In the genomic region with DNA sequence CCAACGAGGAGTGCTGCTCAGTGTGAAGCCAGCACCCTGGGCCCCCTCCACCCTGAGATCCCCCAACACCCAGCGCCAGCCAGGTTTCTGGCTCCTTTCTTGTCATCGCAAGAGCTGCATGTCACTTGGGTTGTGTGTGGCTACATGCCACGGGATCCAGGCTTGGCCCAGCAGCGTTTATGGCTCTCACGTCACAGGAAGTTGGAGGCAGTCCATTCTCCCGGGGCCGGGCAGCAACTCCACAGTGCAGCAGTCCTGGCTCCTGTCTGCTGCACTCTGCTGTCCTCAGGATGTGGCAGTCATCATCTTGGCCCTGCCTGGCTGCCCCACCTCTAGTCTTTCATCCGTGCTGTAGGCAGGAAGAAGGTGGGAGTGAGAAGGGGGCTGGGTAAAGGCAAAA, we compare ENCODE assay signal across 14 cellular contexts. TPM values are rescaled to one million over a fixed set of nuclear protein-coding genes. Genes with fewer than 3 reads are reported as not detected.
A peak's percentile ranks its signal among the peaks of the same experiment; 100 is the strongest.
DNase-seq lines count a peak whose midpoint lies in the region; TF ChIP-seq lines count a peak whose summit lies in the region.
"Had no signal": no experiment of that assay in that cellular context is flagged by ENCODE, and none has a peak within 500 bp of the region (broad histone marks: within the 10 kb centered on the region; RNA-seq: fewer than 3 reads in every experiment).

No MANE protein-coding gene starts in this region.

- no peaks in the 10 kb centered on the region for H3K9me3 Mint-ChIP-seq in osteocyte (ENCODE audit: unreplicated experiment)
- H3K9me3 Mint-ChIP-seq: nephron progenitor cell had no signal

- H3K27me3 ChIP-seq in brain microvascular endothelial cell (replicated peaks) (no peaks in the 10 kb centered on the region), left ventricle myocardium inferior (ENCODE audit: low read depth) (no peaks in the 10 kb centered on the region), transverse colon (no peaks in the 10 kb centered on the region)
- H3K27me3 ChIP-seq: hepatocyte, MG63 had no signal

- TF ChIP-seq POLR2A in transverse colon (IDR thresholded peaks at IDR 0.05), result no peak

- in situ Hi-C loops in brain microvascular endothelial cell (cut with HindIII; ENCODE audit: low pct_ligation_motif_present, low sequenced_read_pairs), result no loop called here
- in situ Hi-C loops in transverse colon (cut with MboI; ENCODE audit: low pct_ligation_motif_present in 1 of 4, low pct_unique_long_range_greater_than_20kb in 1 of 4, low sequenced_read_pairs in 3 of 4), result no loop called here

- DNase-seq in HCEC 1CT (peak; percentile 14), brain microvascular endothelial cell (peak; percentile 21), left ventricle myocardium inferior (peak; percentile 78), transverse colon (peak; percentile 66), RPMI8226 (no peak), A172 (ENCODE audit: low spot score) (no peak), osteocyte (ENCODE audit: extremely low spot score, unreplicated experiment) (no peak)
- DNase-seq: H7; MG63; nephron progenitor cell; NK-92 treated with Interleukin-12 subunit alpha and Interleukin-12 subunit beta, amount 100 ng/mL, for 24 hours had no signal

- H3K4me3 Mint-ChIP-seq in osteocyte (ENCODE audit: unreplicated experiment), result no peak overlapping the region
- H3K4me3 Mint-ChIP-seq: activated naive CD8-positive, alpha-beta T cell; nephron progenitor cell had no signal

- H3K9me3 ChIP-seq in left ventricle myocardium inferior (replicated peaks), result no peaks in the 10 kb centered on the region
- no peaks in the 10 kb centered on the region for H3K9me3 ChIP-seq in transverse colon
- H3K9me3 ChIP-seq: MG63 had no signal

- peaks cover 14% of the 10 kb centered on the region for H3K4me1 ChIP-seq in left ventricle myocardium inferior
- no peaks in the 10 kb centered on the region for H3K4me1 ChIP-seq in transverse colon

- H3K27me3 Mint-ChIP-seq in osteocyte (ENCODE audit: unreplicated experiment), result no peaks in the 10 kb centered on the region
- H3K27me3 Mint-ChIP-seq: activated naive CD8-positive, alpha-beta T cell had no signal

- H3K36me3 Mint-ChIP-seq in osteocyte (ENCODE audit: unreplicated experiment), result no peaks in the 10 kb centered on the region
- H3K36me3 Mint-ChIP-seq: activated naive CD8-positive, alpha-beta T cell had no signal

- H3K27ac Mint-ChIP-seq in osteocyte (ENCODE audit: unreplicated experiment), result no peak overlapping the region
- H3K27ac Mint-ChIP-seq: activated naive CD8-positive, alpha-beta T cell; nephron progenitor cell had no signal

- no peaks in the 10 kb centered on the region for H3K4me1 Mint-ChIP-seq in osteocyte (ENCODE audit: unreplicated experiment)

- TF ChIP-seq CTCF in brain microvascular endothelial cell (IDR thresholded peaks at IDR 0.05; ENCODE audit: low read depth, low read length, missing control alignments), result no peak
- TF ChIP-seq CTCF in left ventricle myocardium inferior (IDR thresholded peaks at IDR 0.05; ENCODE audit: borderline replicate concordance), result no peak
- no peak for TF ChIP-seq CTCF in transverse colon (IDR thresholded peaks at IDR 0.05)
- no peak for TF ChIP-seq CTCF in osteocyte (IDR thresholded peaks at IDR 0.05)

- intact Hi-C loops in left ventricle myocardium inferior (cut with micrococcal nuclease) (no loop called here), transverse colon (cut with DNase I; ENCODE audit: low total_unique reads) (no loop called here)

- no peaks in the 10 kb centered on the region for H3K36me3 ChIP-seq in brain microvascular endothelial cell (replicated peaks)
- H3K36me3 ChIP-seq in left ventricle myocardium inferior, result no peaks in the 10 kb centered on the region
- H3K36me3 ChIP-seq in transverse colon, result no peaks in the 10 kb centered on the region
- H3K36me3 ChIP-seq: MG63 had no signal

- no peak for TF ChIP-seq EP300 in transverse colon (IDR thresholded peaks at IDR 0.05; ENCODE audit: low read depth)

- WGBS in transverse colon (ENCODE audit: low coverage in 1 of 2), 2 donors, result 25 to 60% methylated on average over 2 to 9 of the region's 9 CpGs

- H3K4me3 ChIP-seq in brain microvascular endothelial cell (ENCODE audit: low read depth, low read length) (no peak overlapping the region), left ventricle myocardium inferior (no peak overlapping the region), transverse colon (no peak overlapping the region)
- H3K4me3 ChIP-seq: hepatocyte, MG63, SK-N-MC had no signal

- H3K27ac ChIP-seq in brain microvascular endothelial cell (no peak overlapping the region), left ventricle myocardium inferior (replicated peaks) (peak overlapping the region; percentile 70), transverse colon (no peak overlapping the region)
- H3K27ac ChIP-seq: hepatocyte, SK-N-MC had no signal

RNA-seq across cellular contexts. Expression of gene TMEM132B, which starts 42.7 kb away (rescaled TPM):
- 4.6 TPM for total RNA-seq in left ventricle myocardium inferior
- under 1 TPM in 3 of 4 donors, not detected in 1; 0.48 to 0.80 (median 0.55) TPM for total RNA-seq in transverse colon
- 0.60 and 0.67 TPM in 2 replicates for total RNA-seq in A172 (2014; rRNA removed; shearing (Covaris generic))
- 0.35 and 0.42 TPM in 2 replicates for total RNA-seq in osteocyte

Comparison
In these comparisons a context has a peak if more than half of its experiments do, and no peak if none do; other contexts are left out.
1. DNase-seq: peak in HCEC 1CT (single experiment), brain microvascular endothelial cell (single experiment), left ventricle myocardium inferior (single experiment) and transverse colon (single experiment); none in RPMI8226 (single experiment), A172 (single experiment) and osteocyte (single experiment).